In the genomic region with DNA sequence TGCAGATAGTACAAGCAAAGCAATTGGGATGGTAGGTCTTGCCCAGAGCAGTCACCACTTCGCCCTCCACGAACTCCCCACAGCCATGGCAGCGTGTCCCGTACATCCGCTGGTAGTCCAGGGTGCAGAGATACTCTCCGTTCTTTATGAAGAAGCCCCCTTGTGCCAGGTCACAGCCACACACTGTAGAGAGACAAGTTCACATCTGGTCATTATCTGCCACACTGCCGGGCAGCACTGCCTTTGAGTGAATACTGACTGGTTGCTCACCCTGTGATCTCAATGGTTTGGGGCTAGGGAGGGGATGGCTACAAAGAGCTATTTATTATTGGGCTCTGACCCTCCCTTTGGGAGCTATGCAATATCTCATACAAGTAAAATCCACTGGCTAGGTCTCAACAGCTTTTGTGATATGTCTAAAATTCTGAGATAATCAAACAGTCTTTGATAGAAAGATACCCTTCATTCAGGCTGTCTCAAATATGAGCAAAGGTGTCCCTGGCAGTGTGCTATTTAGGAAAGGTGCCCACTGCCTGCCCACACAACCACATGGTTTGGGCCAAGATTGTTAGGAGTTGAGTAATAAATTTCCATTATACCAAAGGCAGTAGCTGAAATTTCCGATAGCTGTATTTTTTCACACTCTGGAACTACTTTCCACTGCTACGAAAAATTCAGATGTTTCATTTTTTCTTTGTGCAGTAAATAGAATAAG, we compare ENCODE assay signal across 27 cellular contexts.
A peak's percentile ranks its signal among the peaks of the same experiment; 100 is the strongest.
DNase-seq lines count a peak whose midpoint lies in the region; ATAC-seq and TF ChIP-seq lines count a peak whose summit lies in the region.
"Had no signal": no experiment of that assay in that cellular context is flagged by ENCODE, and none has a peak within 500 bp of the region (broad histone marks: within the 10 kb centered on the region; RNA-seq: fewer than 3 reads in every experiment).

No MANE protein-coding gene starts in this region.

- H3K9me2 ChIP-seq in GM23248 (ENCODE audit: insufficient read depth): no peaks in the 10 kb centered on the region

- H3K27ac ChIP-seq in GM23248 (no peak overlapping the region), breast epithelium (peak overlapping the region; percentile 43 to 61), rectal smooth muscle tissue (ENCODE audit: low read depth, low read length) (peak overlapping the region; percentile 9), SJCRH30 (no peak overlapping the region)
- H3K27ac ChIP-seq: A549 had no signal

- no peak overlapping the region for H3K27ac Mint-ChIP-seq in activated naive CD8-positive, alpha-beta T cell treated with anti-CD3 and anti-CD28 coated beads for 36 hours
- H3K27ac Mint-ChIP-seq: activated CD4-positive, alpha-beta T cell treated with anti-CD3 and anti-CD28 coated beads for 36 hours; activated T-cell treated with anti-CD3 and anti-CD28 coated beads, Interleukin-2, amount 50 U/mL, for 72 hours; effector memory CD8-positive, alpha-beta T cell; T-cell had no signal

- peaks cover 9% of the 10 kb centered on the region for H3K4me1 ChIP-seq in GM23248 (ENCODE audit: insufficient read depth)
- H3K4me1 ChIP-seq in breast epithelium: peaks cover 0 to 9% of the 10 kb centered on the region in 2 donors
- H3K4me1 ChIP-seq in rectal smooth muscle tissue (ENCODE audit: control insufficient read depth, insufficient read depth, low read length): no peaks in the 10 kb centered on the region
- peaks cover 8% of the 10 kb centered on the region for H3K4me1 ChIP-seq in SJCRH30
- H3K4me1 ChIP-seq: BE2C had no signal

- H3K9me3 Mint-ChIP-seq in activated naive CD8-positive, alpha-beta T cell treated with anti-CD3 and anti-CD28 coated beads for 36 hours: no peaks in the 10 kb centered on the region
- H3K9me3 Mint-ChIP-seq: activated T-cell treated with anti-CD3 and anti-CD28 coated beads, Interleukin-2, amount 50 U/mL, for 72 hours; effector memory CD8-positive, alpha-beta T cell; T-cell had no signal

- TF ChIP-seq POLR2A in breast epithelium (IDR thresholded peaks at IDR 0.05): no peak

- no peaks in the 10 kb centered on the region for H4K20me1 ChIP-seq in GM23248 (ENCODE audit: insufficient read depth)

- 75 to 77% methylated on average over 9 of the region's 9 CpGs for WGBS in GM23248 (ENCODE audit: low coverage in 1 of 2, low lambda C conversion rate in 2 of 2, missing lambda C conversion rate in 2 of 2), 2 experiments

- in situ Hi-C loops in GM23248 (cut with MboI): no loop called here

- intact Hi-C loops in breast epithelium (cut with DNase I; ENCODE audit: low total_unique reads) (no loop called here), left ventricle myocardium superior (cut with micrococcal nuclease) (no loop called here)

- no peak overlapping the region for H3K4me3 Mint-ChIP-seq in activated naive CD8-positive, alpha-beta T cell treated with anti-CD3 and anti-CD28 coated beads for 36 hours
- H3K4me3 Mint-ChIP-seq: activated CD4-positive, alpha-beta T cell treated with anti-CD3 and anti-CD28 coated beads for 36 hours; activated T-cell treated with anti-CD3 and anti-CD28 coated beads, Interleukin-2, amount 50 U/mL, for 72 hours; effector memory CD8-positive, alpha-beta T cell; T-cell had no signal

- H3K4me2 ChIP-seq in GM23248 (ENCODE audit: unreplicated experiment): no peak overlapping the region
- H3K4me2 ChIP-seq: A549 had no signal

- no peaks in the 10 kb centered on the region for H3K9me3 ChIP-seq in GM23248 (ENCODE audit: low read depth)
- no peaks in the 10 kb centered on the region for H3K9me3 ChIP-seq in breast epithelium
- H3K9me3 ChIP-seq in SJCRH30 (replicated peaks): no peaks in the 10 kb centered on the region
- H3K9me3 ChIP-seq: A549, ascending aorta, BE2C, stomach had no signal

- peaks cover 4% of the 10 kb centered on the region for H3K27me3 Mint-ChIP-seq in activated naive CD8-positive, alpha-beta T cell treated with anti-CD3 and anti-CD28 coated beads for 36 hours
- H3K27me3 Mint-ChIP-seq: activated CD4-positive, alpha-beta T cell treated with anti-CD3 and anti-CD28 coated beads for 36 hours; T-cell had no signal

- no peak for TF ChIP-seq CTCF in breast epithelium (IDR thresholded peaks at IDR 0.05)

- no peaks in the 10 kb centered on the region for H3K36me3 Mint-ChIP-seq in activated naive CD8-positive, alpha-beta T cell treated with anti-CD3 and anti-CD28 coated beads for 36 hours
- H3K36me3 Mint-ChIP-seq: T-cell had no signal

- ATAC-seq in left ventricle myocardium superior: peak; percentile 41
- ATAC-seq: A549; activated CD4-positive, alpha-beta T cell treated with anti-CD3 and anti-CD28 coated beads for 36 hours; activated T-cell treated with anti-CD3 and anti-CD28 coated beads, Interleukin-2, amount 50 U/mL, for 72 hours; effector memory CD8-positive, alpha-beta T cell; T-cell had no signal

- no peaks in the 10 kb centered on the region for H3K79me2 ChIP-seq in GM23248 (ENCODE audit: insufficient read depth)

- H3K36me3 ChIP-seq in GM23248 (ENCODE audit: low read depth): no peaks in the 10 kb centered on the region
- no peaks in the 10 kb centered on the region for H3K36me3 ChIP-seq in breast epithelium
- H3K36me3 ChIP-seq in rectal smooth muscle tissue (ENCODE audit: control insufficient read depth, insufficient read depth, low read length): no peaks in the 10 kb centered on the region
- H3K36me3 ChIP-seq in SJCRH30: peaks cover 2% of the 10 kb centered on the region; the same call in 1 of the 2 replicates
- H3K36me3 ChIP-seq: ascending aorta, BE2C, stomach had no signal

- H3K27me3 ChIP-seq in GM23248 (replicated peaks; ENCODE audit: insufficient read depth) (no peaks in the 10 kb centered on the region), breast epithelium (no peaks in the 10 kb centered on the region), rectal smooth muscle tissue (ENCODE audit: control insufficient read depth, insufficient read depth, low read length) (no peaks in the 10 kb centered on the region), SJCRH30 (no peaks in the 10 kb centered on the region)
- H3K27me3 ChIP-seq: ascending aorta, BE2C, stomach had no signal

- no peak overlapping the region for H3K4me3 ChIP-seq in GM23248
- no peak overlapping the region for H3K4me3 ChIP-seq in breast epithelium
- H3K4me3 ChIP-seq in rectal smooth muscle tissue (ENCODE audit: low read length): no peak overlapping the region
- H3K4me3 ChIP-seq in SJCRH30: no peak overlapping the region
- H3K4me3 ChIP-seq: A549, ascending aorta, stomach had no signal

- no peaks in the 10 kb centered on the region for H3F3A ChIP-seq in GM23248 (ENCODE audit: insufficient read depth)

- no peak overlapping the region for H2AFZ ChIP-seq in GM23248

- H3K9ac ChIP-seq in GM23248 (no peak overlapping the region), rectal smooth muscle tissue (ENCODE audit: low read length) (no peak overlapping the region)

- no peaks in the 10 kb centered on the region for H3K4me1 Mint-ChIP-seq in activated naive CD8-positive, alpha-beta T cell treated with anti-CD3 and anti-CD28 coated beads for 36 hours
- H3K4me1 Mint-ChIP-seq: activated CD4-positive, alpha-beta T cell treated with anti-CD3 and anti-CD28 coated beads for 36 hours; T-cell had no signal

- DNase-seq in GM23248 (peak; percentile 22), breast epithelium (ENCODE audit: low spot score in 2 of 2) (peak in 1 of 2 donors; percentile 66), left ventricle myocardium superior (no peak), SJCRH30 (no peak), dedifferentiated amniotic fluid mesenchymal stem cell (ENCODE audit: extremely low spot score) (no peak), KG1 (lab: John Stamatoyannopoulos, UW) (no peak)
- DNase-seq in activated naive CD8-positive, alpha-beta T cell treated with anti-CD3 and anti-CD28 coated beads for 36 hours: no peak
- DNase-seq: activated CD4-positive, alpha-beta T cell treated with anti-CD3 and anti-CD28 coated beads for 36 hours; activated naive CD4-positive, alpha-beta T cell treated with anti-CD3 and anti-CD28 coated beads, Interleukin-2, amount 50 U/mL, for 16 hours; activated T-cell treated with anti-CD3 and anti-CD28 coated beads, Interleukin-2, amount 50 U/mL, for 72 hours; BE2C; COR-L47; DMS79 treated with DMSO at 0.1 percent for 48 hours; effector memory CD8-positive, alpha-beta T cell; midbrain; NCI-H1092 treated with DMSO at 0.1 percent for 48 hours; NCI-H2029 treated with DMSO at 0.1 percent for 48 hours; NCI-H774; OCI-M1; posterior cingulate gyrus; SIG-M5; stimulated activated CD4-positive, alpha-beta T cell treated with anti-CD3 and anti-CD28 coated beads, Interleukin-12 subunit alpha, Interleukin-12 subunit beta, amount 100 ng/mL, for 4 hours; stomach; T-cell had no signal

Comparison
In these comparisons a context has a peak if more than half of its experiments do, and no peak if none do; other contexts are left out.
1. H3K27ac ChIP-seq: peak in breast epithelium (2 of 2) and rectal smooth muscle tissue (single experiment); none in GM23248 (single experiment) and SJCRH30 (single experiment).